17 cellular contexts compared by ENCODE assay signal in genomic region chr2:81894451-81894990, GRCh38.
DNase-seq lines count a peak whose midpoint lies in the region; FAIRE-seq and TF ChIP-seq lines count a peak whose summit lies in the region.
"Had no signal": no experiment of that assay in that cellular context is flagged by ENCODE, and none has a peak within 500 bp of the region (broad histone marks: within the 10 kb centered on the region; RNA-seq: fewer than 3 reads in every experiment).

No MANE protein-coding gene starts in this region.

- no peak for FAIRE-seq in kidney (lab: Jason Lieb, UNC)

- BruUV-seq in Calu3 (replicated peaks; lab: Mats Ljungman, UMichigan), result no TSS peak

- peaks cover 12% of the 10 kb centered on the region for H3K4me1 Mint-ChIP-seq in Calu3 (ENCODE audit: low read depth, unreplicated experiment)
- H3K4me1 Mint-ChIP-seq: activated naive CD4-positive, alpha-beta T cell treated with anti-CD3 and anti-CD28 coated beads, Interleukin-2, amount 50 U/mL, for 24 hours; natural killer cell; T-cell had no signal

- no peak overlapping the region for H3K9ac ChIP-seq in kidney (ENCODE audit: low read length in 2 of 2)

- no peaks in the 10 kb centered on the region for H3K9me3 ChIP-seq in kidney (ENCODE audit: control insufficient read depth in 1 of 2, low read length in 2 of 2)

- TF ChIP-seq CTCF in kidney (IDR thresholded peaks at IDR 0.05; ENCODE audit: borderline replicate concordance, extremely low read depth, insufficient read depth), result no peak
- TF ChIP-seq CTCF in Calu3 (IDR thresholded peaks at IDR 0.05; ENCODE audit: unreplicated experiment), result no peak

- intact Hi-C loops in kidney (cut with DNase I) (no loop called here), Calu3 (cut with micrococcal nuclease; ENCODE audit: unreplicated experiment) (loop anchor here (5.0 kb wide), 1 partner anchor 572 kb away; no protein-coding TSS in a partner anchor)

- no peaks in the 10 kb centered on the region for H3K36me3 ChIP-seq in kidney (ENCODE audit: control insufficient read depth in 1 of 2, insufficient read depth in 2 of 2, low read length in 2 of 2)

- H3K27ac ChIP-seq in kidney (ENCODE audit: low read depth in 2 of 2, low read length in 2 of 2), result peak overlapping the region; percentile 1 to 41
- H3K27ac ChIP-seq: HL-60 had no signal

- H3K27me3 Mint-ChIP-seq in Calu3 (ENCODE audit: unreplicated experiment), result no peaks in the 10 kb centered on the region
- H3K27me3 Mint-ChIP-seq: activated naive CD4-positive, alpha-beta T cell treated with anti-CD3 and anti-CD28 coated beads, Interleukin-2, amount 50 U/mL, for 24 hours; effector memory CD8-positive, alpha-beta T cell; T-cell had no signal

- H3K4me3 ChIP-seq in kidney (ENCODE audit: low read length in 2 of 2), result no peak overlapping the region

- H3K4me3 Mint-ChIP-seq in Calu3 (ENCODE audit: low read depth, unreplicated experiment), result no peak overlapping the region
- H3K4me3 Mint-ChIP-seq: activated naive CD4-positive, alpha-beta T cell treated with anti-CD3 and anti-CD28 coated beads, Interleukin-2, amount 50 U/mL, for 24 hours; effector memory CD8-positive, alpha-beta T cell; natural killer cell; T-cell had no signal

- no peak overlapping the region for H3K27ac Mint-ChIP-seq in Calu3 (ENCODE audit: unreplicated experiment)
- H3K27ac Mint-ChIP-seq: activated naive CD4-positive, alpha-beta T cell treated with anti-CD3 and anti-CD28 coated beads, Interleukin-2, amount 50 U/mL, for 24 hours; effector memory CD8-positive, alpha-beta T cell; natural killer cell; T-cell had no signal

- H3K4me1 ChIP-seq in kidney (ENCODE audit: control insufficient read depth in 1 of 2, insufficient read depth in 1 of 2, low read depth in 1 of 2, low read length in 2 of 2), result no peaks in the 10 kb centered on the region

- in situ Hi-C loops in Caki2 (cut with HindIII; ENCODE audit: low pct_unique_long_range_greater_than_20kb, low sequenced_read_pairs), result no loop called here

- DNase-seq in Caki2 (ENCODE audit: low read depth) (peak; percentile 21), Kasumi-1 (lab: John Stamatoyannopoulos, UW) (peak; percentile 8 to 21), SK-N-DZ (ENCODE audit: low spot score) (peak; percentile 13), kidney (no peak), Calu3 (no peak), SKM-1 (lab: John Stamatoyannopoulos, UW; ENCODE audit: unreplicated experiment) (no peak)
- DNase-seq in activated CD8-positive, alpha-beta memory T cell treated with anti-CD3 and anti-CD28 coated beads for 24 hours, result no peak
- no peak for DNase-seq in stimulated activated CD4-positive, alpha-beta T cell treated with anti-CD3 and anti-CD28 coated beads, Interleukin-15, amount 100 ng/mL, for 24 hours
- DNase-seq: AML-193; effector memory CD8-positive, alpha-beta T cell; left colon; natural killer cell; retina; stimulated activated CD4-positive, alpha-beta T cell treated with anti-CD3 and anti-CD28 coated beads, Interleukin-2, amount 100 ng/mL, for 24 hours; T-cell had no signal

- peaks cover 10% of the 10 kb centered on the region for H3K9me3 Mint-ChIP-seq in Calu3 (ENCODE audit: low read depth, unreplicated experiment)
- H3K9me3 Mint-ChIP-seq: activated naive CD4-positive, alpha-beta T cell treated with anti-CD3 and anti-CD28 coated beads, Interleukin-2, amount 50 U/mL, for 24 hours had no signal

- CTCF ChIA-PET in Calu3 (lab: Charles Lee), result no interaction called here

- H3K36me3 Mint-ChIP-seq in Calu3 (ENCODE audit: insufficient read depth, unreplicated experiment), result no peaks in the 10 kb centered on the region
- H3K36me3 Mint-ChIP-seq: activated naive CD4-positive, alpha-beta T cell treated with anti-CD3 and anti-CD28 coated beads, Interleukin-2, amount 50 U/mL, for 24 hours; natural killer cell; T-cell had no signal

Comparison
In these comparisons a context has a peak if more than half of its experiments do, and no peak if none do; other contexts are left out.
1. DNase-seq: peak in Caki2 (single experiment), Kasumi-1 (2 of 2) and SK-N-DZ (single experiment); none in kidney (single experiment), Calu3 (single experiment), activated CD8-positive, alpha-beta memory T cell treated with anti-CD3 and anti-CD28 coated beads for 24 hours (single experiment), SKM-1 (single experiment) and stimulated activated CD4-positive, alpha-beta T cell treated with anti-CD3 and anti-CD28 coated beads, Interleukin-15, amount 100 ng/mL, for 24 hours (single experiment).